1 cellular context compared by ENCODE assay signal in the genomic region with DNA sequence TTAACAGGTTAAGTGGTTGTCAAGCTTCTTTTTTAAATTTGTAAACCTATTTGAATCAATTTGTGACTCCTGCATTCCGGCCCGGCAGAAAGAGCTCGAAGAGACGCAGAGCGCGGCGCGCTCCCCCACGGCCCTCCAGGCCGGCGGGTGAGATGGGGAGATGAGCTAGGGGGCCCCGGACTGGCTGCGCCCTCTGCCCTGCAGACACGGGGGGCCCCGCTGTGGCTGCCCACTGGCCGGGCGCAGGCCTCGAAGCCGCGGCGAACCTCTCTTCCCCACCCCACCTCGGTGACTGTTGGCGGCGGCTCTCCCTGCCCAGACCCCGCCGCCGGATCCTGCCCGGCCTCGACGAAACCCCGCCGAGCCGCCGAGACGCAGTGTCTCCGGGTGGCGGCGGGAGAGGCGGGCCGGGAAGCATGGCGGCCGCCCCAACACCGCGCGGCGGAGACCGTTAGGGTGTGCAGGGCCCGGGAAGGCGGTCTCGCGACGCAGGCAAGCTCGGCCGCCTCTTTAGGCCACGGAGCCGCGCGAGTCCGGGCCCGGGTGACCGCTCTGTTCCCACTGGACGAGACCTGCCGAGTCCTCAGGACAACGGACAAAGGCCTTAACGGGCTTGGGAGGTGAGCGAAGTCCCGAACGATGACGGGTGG.
TF ChIP-seq lines count a peak whose summit lies in the region.

No MANE protein-coding gene starts in this region.

TF ChIP-seq in endothelial cell of umbilical vein, 7 proteins besides CTCF, POLR2A, EP300 and RAD21:
- no peak for TF ChIP-seq GATA2 (IDR thresholded peaks at IDR 0.05; ENCODE audit: insufficient read depth, insufficient read length, low read depth, low read length)
- TF ChIP-seq POLR2AphosphoS5 (IDR thresholded peaks at IDR 0.05; ENCODE audit: insufficient read depth, low read depth, low read length): no peak
- TF ChIP-seq FOS (IDR thresholded peaks at IDR 0.05; ENCODE audit: borderline replicate concordance, insufficient read depth, low read length): no peak
- TF ChIP-seq, protein P1, sequence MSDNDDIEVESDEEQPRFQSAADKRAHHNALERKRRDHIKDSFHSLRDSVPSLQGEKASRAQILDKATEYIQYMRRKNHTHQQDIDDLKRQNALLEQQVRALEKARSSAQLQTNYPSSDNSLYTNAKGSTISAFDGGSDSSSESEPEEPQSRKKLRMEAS (IDR thresholded peaks at IDR 0.05; ENCODE audit: insufficient read depth, insufficient read length): no peak
- no peak for TF ChIP-seq JUN (IDR thresholded peaks at IDR 0.05; ENCODE audit: borderline replicate concordance, insufficient read depth, insufficient read length, low read depth)
- no peak for TF ChIP-seq MYC (IDR thresholded peaks at IDR 0.05; ENCODE audit: low read depth, low read length)
- no peak for TF ChIP-seq EZH2 (IDR thresholded peaks at IDR 0.05; ENCODE audit: borderline replicate concordance, low read depth, low read length, severe bottlenecking)
TF ChIP-seq in endothelial cell of umbilical vein: peak in this region for 0.
